16 cellular contexts compared by ENCODE assay signal in genomic region chr21:34913786-34914185, GRCh38.
"Had no signal": no experiment of that assay in that cellular context is flagged by ENCODE, and none has a peak within 500 bp of the region (broad histone marks: within the 10 kb centered on the region; RNA-seq: fewer than 3 reads in every experiment).

No MANE protein-coding gene starts in this region.

- H3K4me3 ChIP-seq: lung, tibial nerve, vagina had no signal

- DNase-seq: activated CD4-positive, alpha-beta T cell treated with anti-CD3 and anti-CD28 coated beads for 48 hours; activated CD8-positive, alpha-beta T cell treated with anti-CD3 and anti-CD28 coated beads, Interleukin-2, amount 10 ng/mL, durations not matched to agents 7 days and 5 days; activated naive CD4-positive, alpha-beta T cell treated with anti-CD3 and anti-CD28 coated beads, Interleukin-2, amount 10 ng/mL, durations not matched to agents 7 days and 5 days; central memory CD4-positive, alpha-beta T cell; cortex of kidney; effector memory CD4-positive, alpha-beta T cell; left colon; naive B cell; right cardiac atrium; stimulated activated CD4-positive, alpha-beta T cell treated with anti-CD3 and anti-CD28 coated beads, Interleukin-1b, Interleukin-23, amount 100 ng/mL, for 48 hours; stimulated activated naive B cell treated with anti-CD40 and anti-IgM and Interleukin-4, amounts not matched to agents 10 μg/mL and 1 μg/mL and 100 μg/mL, for 72 hours had no signal

- H3K36me3 ChIP-seq: tibial nerve, vagina had no signal

- H3K9me3 ChIP-seq: tibial nerve, vagina had no signal

- H3K27me3 ChIP-seq: tibial nerve, vagina had no signal

- ATAC-seq: activated CD8-positive, alpha-beta T cell treated with anti-CD3 and anti-CD28 coated beads, Interleukin-2, amount 10 ng/mL, durations not matched to agents 7 days and 5 days; activated T-helper 17 cell treated with anti-CD3 and anti-CD28 coated beads, Interleukin-2, amount 50 U/mL, for 72 hours; left colon; right cardiac atrium; stimulated activated naive B cell treated with anti-CD40 and anti-IgM and Interleukin-4, amounts not matched to agents 10 μg/mL and 1 μg/mL and 100 μg/mL, for 72 hours; WTC11 had no signal

- H3K27ac ChIP-seq: tibial nerve, vagina had no signal
